In the genomic region with DNA sequence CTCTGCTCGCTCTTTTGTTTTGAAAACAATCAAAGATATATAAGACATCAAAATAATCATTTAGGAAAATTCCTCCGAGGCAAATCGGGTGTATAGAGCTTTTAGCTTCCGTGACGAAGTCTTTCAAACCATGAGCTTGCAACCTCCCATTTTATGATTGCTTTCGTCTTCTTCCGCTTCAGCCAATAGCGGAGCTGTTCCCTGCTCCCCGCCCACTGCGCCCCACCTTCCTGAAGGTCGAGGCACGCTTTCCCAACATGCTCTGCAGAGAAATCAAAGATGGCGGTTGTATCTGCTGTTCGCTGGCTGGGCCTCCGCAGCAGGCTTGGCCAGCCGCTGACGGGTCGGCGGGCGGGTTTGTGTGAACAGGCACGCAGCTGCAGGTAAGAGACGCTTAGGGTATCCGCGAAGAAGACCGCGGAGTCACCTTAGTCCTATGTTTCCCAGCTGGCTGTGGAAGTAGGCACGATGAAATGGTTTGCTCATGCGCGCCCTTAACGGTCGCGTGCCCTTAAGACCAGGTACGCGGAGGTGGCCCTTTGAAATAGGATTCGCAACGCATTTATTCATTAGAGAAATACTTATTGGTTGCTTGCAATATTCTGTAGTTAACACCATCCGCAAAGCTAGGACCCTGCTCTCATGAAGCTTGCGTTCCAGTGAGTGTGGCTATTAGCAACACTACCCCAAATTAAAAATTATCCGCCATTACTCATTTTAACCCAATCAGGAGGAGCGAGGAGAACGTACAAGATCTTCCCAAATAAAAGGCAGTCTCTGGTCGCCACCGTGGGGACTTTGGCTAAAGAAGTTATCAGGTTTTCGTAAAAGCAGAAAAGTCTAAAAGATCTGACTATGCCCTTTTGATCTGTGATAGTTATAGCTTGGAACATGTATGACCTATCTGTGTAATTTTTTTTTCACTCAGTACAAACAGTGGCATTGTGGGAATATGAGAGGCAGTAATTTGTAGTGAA, we compare ENCODE assay signal across 8 cellular contexts. TPM values are rescaled to one million over a fixed set of nuclear protein-coding genes. Genes with fewer than 3 reads are reported as not detected.
DNase-seq lines count a peak whose midpoint lies in the region; ATAC-seq, FAIRE-seq and TF ChIP-seq lines count a peak whose summit lies in the region.

A gene (plus strand): TSS at position 267 of the 977 bp plus-strand sequence. CDS start 13 bp downstream, at position 280.

- H3K79me2 ChIP-seq in OCI-LY7 (ENCODE audit: insufficient read depth, low read depth, low read length), result peaks cover 98% of the 10 kb centered on the region
- peaks cover 79% of the 10 kb centered on the region for H3K79me2 ChIP-seq in endothelial cell of umbilical vein (ENCODE audit: control insufficient read depth, insufficient read depth, low read length)

- H3K9ac ChIP-seq in endothelial cell of umbilical vein (replicated peaks; ENCODE audit: extremely low read depth, insufficient read depth, low read length), result peak within 1 kb of the TSS; percentile 86

- H3K4me1 ChIP-seq in OCI-LY7 (ENCODE audit: insufficient read depth, low read length, poor library complexity, severe bottlenecking) (peaks cover 25% of the 10 kb centered on the region), endothelial cell of umbilical vein (ENCODE audit: control insufficient read depth, extremely low read depth, insufficient read depth, low read length) (peaks cover 23% of the 10 kb centered on the region)

- BruUV-seq in OCI-LY7 (replicated peaks; lab: Mats Ljungman, UMichigan) (TSS peak; percentile 77), endothelial cell of umbilical vein (replicated peaks; lab: Mats Ljungman, UMichigan) (TSS peak; percentile 71)

- H3K9me3 ChIP-seq in OCI-LY7 (ENCODE audit: low read length) (peaks cover 9% of the 10 kb centered on the region; the same call in 1 of the 2 replicates), endothelial cell of umbilical vein (replicated peaks; ENCODE audit: control insufficient read depth, insufficient read depth, low read length) (no peaks in the 10 kb centered on the region)

- no peaks in the 10 kb centered on the region for H3K9me1 ChIP-seq in endothelial cell of umbilical vein (replicated peaks; ENCODE audit: control insufficient read depth, extremely low read depth, insufficient read depth, low read length)

- ATAC-seq in GM21515 (IDR thresholded peaks at IDR 0.05; ENCODE audit: unreplicated experiment), result peak; percentile 84

- peak; percentile 90 for DNase-seq in D341Med (ENCODE audit: low spot score)
- peak; percentile 67 for DNase-seq in HuH-7.5 (ENCODE audit: low spot score)
- DNase-seq in OCI-LY7 (ENCODE audit: low spot score), result peak; percentile 96
- peak; percentile 88 for DNase-seq in activated T-cell treated with anti-CD3 and anti-CD28 coated beads for 1 hour (ENCODE audit: low read depth)
- peak; percentile 97 for DNase-seq in endothelial cell of umbilical vein (ENCODE audit: low read depth, low spot score)
- DNase-seq in midbrain (lab: John Stamatoyannopoulos, UW), result peak; percentile 97
- DNase-seq in stimulated activated CD8-positive, alpha-beta memory T cell treated with anti-CD3 and anti-CD28 coated beads, Interleukin-2, amount 100 ng/mL, for 48 hours (ENCODE audit: low read depth in 2 of 2), result peak; percentile 87 to 91

- H3K36me3 ChIP-seq in OCI-LY7 (ENCODE audit: insufficient read depth, low read length), result peaks cover 67% of the 10 kb centered on the region
- peaks cover 5% of the 10 kb centered on the region in 2 experiments for H3K36me3 ChIP-seq in endothelial cell of umbilical vein (ENCODE audit: control insufficient read depth in 2 of 2, extremely low read depth in 1 of 2, insufficient read depth in 2 of 2, low read length in 2 of 2)

- TF ChIP-seq CTCF in OCI-LY7 (conservative IDR thresholded peaks at IDR 0.05; ENCODE audit: low read length), result no peak; the same call in 1 of the 2 replicates
- no peak for TF ChIP-seq CTCF in endothelial cell of umbilical vein (IDR thresholded peaks at IDR 0.05; ENCODE audit: extremely low read depth in 1 of 2, insufficient read depth in 1 of 2, low read depth in 1 of 2, low read length in 2 of 2)

- H4K20me1 ChIP-seq in OCI-LY7 (ENCODE audit: insufficient read depth, low read length) (peaks cover 37% of the 10 kb centered on the region), endothelial cell of umbilical vein (replicated peaks; ENCODE audit: control insufficient read depth, extremely low read depth, insufficient read depth, low read length) (no peaks in the 10 kb centered on the region)

- dilution Hi-C loops in endothelial cell of umbilical vein (cut with MboI; ENCODE audit: extremely low pct_ligation_motif_present, low sequenced_read_pairs), result no loop called here

- H3K27me3 ChIP-seq in endothelial cell of umbilical vein (ENCODE audit: control insufficient read depth in 2 of 2, insufficient read depth in 2 of 2, low read length in 2 of 2), result no peaks in the 10 kb centered on the region

- H3K9me2 ChIP-seq in OCI-LY7 (ENCODE audit: insufficient read depth, low read length), result no peaks in the 10 kb centered on the region

- FAIRE-seq in endothelial cell of umbilical vein (lab: Jason Lieb, UNC), result no peak

- POLR2A ChIA-PET in OCI-LY7 (lab: Charles Lee), result interaction anchor here (0.5 to 1.8 kb wide), 11 partner anchors 9 to 687 kb away, joined by 3 to 11 read pairs (median 4); a partner anchor contains a TSS
- POLR2A ChIA-PET in endothelial cell of umbilical vein (lab: Charles Lee), result interaction anchor here (0.6 to 1.2 kb wide), 2 partner anchors 8 to 279 kb away, joined by 3 read pairs; no protein-coding TSS in a partner anchor

- H3K4me3 ChIP-seq in OCI-LY7 (ENCODE audit: low read depth, low read length, poor library complexity, severe bottlenecking), result peak within 1 kb of the TSS; percentile 87
- peak within 1 kb of the TSS; percentile 36 to 84 (median 77) for H3K4me3 ChIP-seq in endothelial cell of umbilical vein (replicated peaks in 1 of 3; ENCODE audit: insufficient read depth in 1 of 3, low read depth in 1 of 3, low read length in 3 of 3)

- H3K27ac ChIP-seq in OCI-LY7 (ENCODE audit: low read depth, low read length, poor library complexity, severe bottlenecking) (peak within 1 kb of the TSS; percentile 68), endothelial cell of umbilical vein (ENCODE audit: insufficient read depth, low read depth, low read length) (peak within 1 kb of the TSS; percentile 78)

- CTCF ChIA-PET in OCI-LY7 (lab: Charles Lee; ENCODE audit: unreplicated experiment) (interaction anchor here (0.6 kb wide), 1 partner anchor 70 kb away, joined by 3 read pairs; no protein-coding TSS in a partner anchor), endothelial cell of umbilical vein (lab: Charles Lee) (interaction anchor here (1.0 to 1.9 kb wide), 5 partner anchors 8 to 457 kb away, joined by 3 to 10 read pairs (median 4); a partner anchor contains a TSS)

- H2AFZ ChIP-seq in OCI-LY7 (ENCODE audit: low read length) (peak within 1 kb of the TSS; percentile 83), endothelial cell of umbilical vein (ENCODE audit: low read depth, low read length) (peak within 1 kb of the TSS; percentile 81)

- intact Hi-C loops in OCI-LY7 (cut with micrococcal nuclease; ENCODE audit: unreplicated experiment), result loop anchor here (1.0 to 5.0 kb wide), 3 partner anchors 70 to 516 kb away; a partner anchor contains a TSS
- intact Hi-C loops in endothelial cell of umbilical vein (cut with micrococcal nuclease), result no loop called here

- peak; percentile 91 for TF ChIP-seq POLR2A in endothelial cell of umbilical vein (IDR thresholded peaks at IDR 0.05; ENCODE audit: low read depth, low read length)

- peak within 1 kb of the TSS; percentile 72 for H3K4me2 ChIP-seq in OCI-LY7 (ENCODE audit: low read length)
- peak within 1 kb of the TSS; percentile 91 for H3K4me2 ChIP-seq in endothelial cell of umbilical vein (ENCODE audit: insufficient read depth, low read length)

TF ChIP-seq in endothelial cell of umbilical vein, 7 proteins besides CTCF, POLR2A, EP300 and RAD21:
- TF ChIP-seq GATA2 (IDR thresholded peaks at IDR 0.05; ENCODE audit: insufficient read depth, insufficient read length, low read depth, low read length) (no peak), JUN (IDR thresholded peaks at IDR 0.05; ENCODE audit: borderline replicate concordance, insufficient read depth, insufficient read length, low read depth) (no peak), POLR2AphosphoS5 (IDR thresholded peaks at IDR 0.05; ENCODE audit: insufficient read depth, low read depth, low read length) (peak; percentile 80), MYC (IDR thresholded peaks at IDR 0.05; ENCODE audit: low read depth, low read length) (peak; percentile 48), EZH2 (IDR thresholded peaks at IDR 0.05; ENCODE audit: borderline replicate concordance, low read depth, low read length, severe bottlenecking) (no peak), FOS (IDR thresholded peaks at IDR 0.05; ENCODE audit: borderline replicate concordance, insufficient read depth, low read length) (no peak)
- TF ChIP-seq, protein P1, sequence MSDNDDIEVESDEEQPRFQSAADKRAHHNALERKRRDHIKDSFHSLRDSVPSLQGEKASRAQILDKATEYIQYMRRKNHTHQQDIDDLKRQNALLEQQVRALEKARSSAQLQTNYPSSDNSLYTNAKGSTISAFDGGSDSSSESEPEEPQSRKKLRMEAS (IDR thresholded peaks at IDR 0.05; ENCODE audit: insufficient read depth, insufficient read length), result peak; percentile 72

RNA-seq across cellular contexts. Expression of the gene that starts here (rescaled TPM):
- 152 and 164 TPM in 2 replicates for total RNA-seq in OCI-LY7 (2014; rRNA removed; shearing (Covaris generic))
- 215 and 227 TPM in 2 replicates for total RNA-seq in OCI-LY7 (2022)
- 89.9 and 96.0 TPM in 2 replicates for total RNA-seq in endothelial cell of umbilical vein
- polyA plus RNA-seq in endothelial cell of umbilical vein, result 30.4 and 69.5 TPM in 2 replicates
- 15.5 and 19.4 TPM in 2 replicates for polyA plus RNA-seq in endothelial cell of umbilical vein (2011; cell fraction: cytosol; rRNA removed)
- 262 and 305 TPM in 2 replicates for polyA plus RNA-seq in endothelial cell of umbilical vein (2011; cell fraction: nucleus; rRNA removed)
- polyA plus RNA-seq in endothelial cell of umbilical vein (2012), result 60.4 and 67.3 TPM in 2 replicates
- polyA minus RNA-seq in endothelial cell of umbilical vein, result 59.5 and 64.5 TPM in 2 replicates
- 51.6 TPM for polyA minus RNA-seq in endothelial cell of umbilical vein (2011; cell fraction: cytosol; rRNA and poly(A)+ RNA removed)
- polyA minus RNA-seq in endothelial cell of umbilical vein (2011; cell fraction: nucleus; rRNA and poly(A)+ RNA removed), result 151 and 290 TPM in 2 replicates

Comparison
In these comparisons a context has a peak if more than half of its experiments do, and no peak if none do; other contexts are left out.
1. Peak in every context shown above with its lines: DNase-seq, ATAC-seq, H3K4me3 ChIP-seq and H3K27ac ChIP-seq.